Comparison of ENCODE assay signal across 8 cellular contexts in genomic region chr4:145299380-145300076, GRCh38.
DNase-seq lines count a peak whose midpoint lies in the region; ATAC-seq lines count a peak whose summit lies in the region.

No MANE protein-coding gene starts in this region.

- ATAC-seq in GM21717 (IDR thresholded peaks at IDR 0.05; ENCODE audit: unreplicated experiment) (peak; percentile 98), Right ventricle myocardium superior (ENCODE audit: poor library complexity) (no peak)

- intact Hi-C loops in Right ventricle myocardium superior (cut with DNase I), result no loop called here

- DNase-seq in Daoy (ENCODE audit: low read depth), result peak; percentile 71
- DNase-seq in M059J (ENCODE audit: low read depth), result peak; percentile 58
- peak; percentile 70 for DNase-seq in activated naive CD4-positive, alpha-beta T cell treated with Interleukin-2 at 50 U/mL for 16 hours
- peak; percentile 95 for DNase-seq in skeletal muscle cell (ENCODE audit: low read depth)
- DNase-seq in NCI-H2081 (lab: John Stamatoyannopoulos, UW), result no peak
- no peak for DNase-seq in cortex of kidney (lab: John Stamatoyannopoulos, UW)
- DNase-seq in Right ventricle myocardium superior, result no peak

- H3K4me3 ChIP-seq in skeletal muscle cell (ENCODE audit: low read depth, low read length), result no peak overlapping the region

Comparison
In these comparisons a context has a peak if more than half of its experiments do, and no peak if none do; other contexts are left out.
1. DNase-seq: peak in Daoy (single experiment), M059J (single experiment), activated naive CD4-positive, alpha-beta T cell treated with Interleukin-2 at 50 U/mL for 16 hours (single experiment) and skeletal muscle cell (single experiment); none in NCI-H2081 (0 of 2), cortex of kidney (single experiment) and Right ventricle myocardium superior (single experiment).